Comparison of ENCODE assay signal across 1 cellular context in the genomic region with DNA sequence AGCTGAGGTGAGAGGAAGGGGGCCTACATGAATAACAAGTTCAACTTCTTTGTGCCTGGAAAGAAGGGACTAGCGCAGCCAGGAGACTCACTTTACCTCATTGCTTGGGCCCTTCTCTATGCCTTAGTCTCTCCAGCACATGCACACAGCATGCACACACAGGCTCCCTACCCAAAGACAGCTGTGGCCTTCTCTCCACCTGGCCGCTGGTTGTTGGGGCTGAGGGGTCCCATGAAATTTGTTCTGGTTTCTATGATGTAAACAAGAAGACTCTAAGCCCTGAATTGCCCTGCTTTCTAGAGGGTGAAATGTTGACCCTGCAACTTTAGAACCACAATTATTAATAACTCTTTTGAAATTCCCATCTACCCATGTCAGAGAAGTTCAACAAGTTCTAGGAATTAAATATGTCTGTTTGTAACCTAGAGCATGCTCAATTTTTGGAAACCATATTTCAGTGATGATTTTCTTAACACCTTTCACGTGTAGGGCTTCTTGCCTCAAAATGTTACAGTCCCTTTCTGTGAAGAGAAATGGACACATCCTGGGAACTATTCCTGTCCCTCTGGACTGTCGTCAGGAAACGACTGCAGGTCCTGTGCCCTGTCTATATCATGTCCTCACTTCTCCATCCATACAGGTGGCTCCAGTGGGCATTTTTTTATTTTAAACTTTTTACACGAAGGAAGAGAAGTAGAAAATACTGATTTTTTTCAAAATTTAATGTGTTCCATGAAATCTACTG. TPM values are rescaled to one million over a fixed set of nuclear protein-coding genes. Genes with fewer than 3 reads are reported as not detected.
"Had no signal": no experiment of that assay in that cellular context is flagged by ENCODE, and none has a peak within 500 bp of the region (broad histone marks: within the 10 kb centered on the region; RNA-seq: fewer than 3 reads in every experiment).

No MANE protein-coding gene starts in this region.

RNA-seq across cellular contexts. Expression of a gene that starts 15.4 kb away (rescaled TPM):
- total RNA-seq: kidney epithelial cell had no signal
